In the genomic region with DNA sequence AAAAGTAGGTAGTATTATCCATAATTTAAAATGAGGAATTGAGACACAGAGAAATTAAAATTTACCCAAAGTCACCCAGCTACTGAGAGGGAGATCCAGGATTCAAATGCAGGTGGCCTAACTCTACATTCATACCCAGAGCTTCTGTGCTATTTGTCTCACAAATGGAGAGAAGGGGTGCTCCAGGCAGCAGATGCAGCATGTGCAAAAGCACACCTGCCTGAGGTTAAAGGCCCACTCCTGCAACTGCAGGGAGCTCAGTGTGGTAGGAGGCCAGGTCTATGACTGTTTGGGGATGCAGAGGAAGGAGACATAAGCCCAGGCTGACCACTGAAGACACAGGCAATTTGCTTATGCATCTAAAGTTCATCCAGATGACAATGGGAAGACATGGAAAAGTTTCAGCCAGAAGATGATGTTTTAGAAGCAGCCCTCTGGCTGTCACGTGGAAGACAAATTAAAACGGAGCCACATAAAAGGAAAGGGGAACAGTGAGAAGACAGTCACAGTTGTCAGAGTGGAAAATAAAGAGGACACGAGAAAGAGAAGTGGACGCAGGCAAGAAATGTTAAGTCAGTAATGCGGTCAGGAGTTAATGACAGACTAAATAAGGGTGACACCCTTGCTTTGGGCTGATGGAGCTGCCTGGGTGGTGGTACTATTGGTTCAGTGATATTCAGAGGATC, we compare ENCODE assay signal across 16 cellular contexts.
DNase-seq lines count a peak whose midpoint lies in the region; ATAC-seq, FAIRE-seq and TF ChIP-seq lines count a peak whose summit lies in the region.
"Had no signal": no experiment of that assay in that cellular context is flagged by ENCODE, and none has a peak within 500 bp of the region (broad histone marks: within the 10 kb centered on the region; RNA-seq: fewer than 3 reads in every experiment).

No MANE protein-coding gene starts in this region.

- peak; percentile 41 for ATAC-seq in GM18907 (IDR thresholded peaks at IDR 0.05; ENCODE audit: unreplicated experiment)
- ATAC-seq in GM21619 (IDR thresholded peaks at IDR 0.05; ENCODE audit: unreplicated experiment) = peak; percentile 41
- peak; percentile 52 for ATAC-seq in HG03159 (IDR thresholded peaks at IDR 0.05; ENCODE audit: unreplicated experiment)
- ATAC-seq in pancreas = no peak
- ATAC-seq: natural killer cell treated with Interleukin-12 subunit alpha and Interleukin-12 subunit beta and Interleukin-15 and Interleukin-18, amount 100 ng/mL, for 72 hours; sciatic nerve; T-cell had no signal

- H3K4me1 ChIP-seq in tibial artery (peaks cover 0 to 89% (median 22%) of the 10 kb centered on the region in 4 donors), pancreas (no peaks in the 10 kb centered on the region)
- H3K4me1 ChIP-seq: breast epithelium had no signal

- 77 to 90% methylated on average over 5 of the region's 5 CpGs for WGBS in pancreas, 2 donors

- intact Hi-C loops in tibial artery (cut with DNase I; ENCODE audit: low total_unique reads) (loop anchor here (10.0 kb wide), 1 partner anchor 90 kb away; no protein-coding TSS in a partner anchor), pancreas (cut with DNase I) (no loop called here)
- intact Hi-C loops in activated T-helper 1 cell treated with anti-CD3 and anti-CD28 coated beads, Interleukin-12 subunit alpha, Interleukin-12 subunit beta, Interleukin-2, Interleukin-4 antibody, amounts not matched to agents 30 ng/mL and 10 ng/mL and 1 ng/mL, durations not matched to agents 14 hours and 24 hours and 36 hours (cut with micrococcal nuclease) = loop anchor here (5.0 kb wide), 1 partner anchor 222 kb away; no protein-coding TSS in a partner anchor

- peak overlapping the region; percentile 43 for H3K27ac Mint-ChIP-seq in chondrocyte (ENCODE audit: unreplicated experiment)
- H3K27ac Mint-ChIP-seq in activated T-helper 1 cell treated with anti-CD3 and anti-CD28 coated beads, Interleukin-12 subunit alpha, Interleukin-12 subunit beta, Interleukin-2, Interleukin-4 antibody, amounts not matched to agents 30 ng/mL and 10 ng/mL and 1 ng/mL, durations not matched to agents 14 hours and 24 hours and 36 hours = no peak overlapping the region
- H3K27ac Mint-ChIP-seq: CD4-positive, alpha-beta T cell; natural killer cell treated with Interleukin-12 subunit alpha and Interleukin-12 subunit beta and Interleukin-15 and Interleukin-18, amount 100 ng/mL, for 72 hours; T-cell had no signal

- H3K9me3 Mint-ChIP-seq in chondrocyte (ENCODE audit: low read depth) = no peaks in the 10 kb centered on the region
- no peaks in the 10 kb centered on the region for H3K9me3 Mint-ChIP-seq in activated T-helper 1 cell treated with anti-CD3 and anti-CD28 coated beads, Interleukin-12 subunit alpha, Interleukin-12 subunit beta, Interleukin-2, Interleukin-4 antibody, amounts not matched to agents 30 ng/mL and 10 ng/mL and 1 ng/mL, durations not matched to agents 14 hours and 24 hours and 36 hours
- H3K9me3 Mint-ChIP-seq: CD4-positive, alpha-beta T cell; natural killer cell treated with Interleukin-12 subunit alpha and Interleukin-12 subunit beta and Interleukin-15 and Interleukin-18, amount 100 ng/mL, for 72 hours; T-cell had no signal

- FAIRE-seq in pancreas (lab: Jason Lieb, UNC) = no peak
- FAIRE-seq: endometrium had no signal

- DNase-seq in chondrocyte (ENCODE audit: low spot score) (no peak), tibial artery (no peak), pancreas (no peak)
- no peak for DNase-seq in activated naive CD4-positive, alpha-beta T cell treated with anti-CD3 and anti-CD28 coated beads, Interleukin-2, amount 50 U/mL, for 16 hours
- no peak for DNase-seq in activated T-helper 1 cell treated with anti-CD3 and anti-CD28 coated beads, Interleukin-12 subunit alpha, Interleukin-12 subunit beta, Interleukin-2, Interleukin-4 antibody, amounts not matched to agents 30 ng/mL and 10 ng/mL and 1 ng/mL, durations not matched to agents 14 hours and 24 hours and 36 hours (ENCODE audit: low spot score)
- DNase-seq: activated CD4-positive, alpha-beta T cell treated with anti-CD3 and anti-CD28 coated beads, Interleukin-2, amount 50 U/mL, for 48 hours; activated naive CD4-positive, alpha-beta T cell; CD4-positive, alpha-beta T cell; T-cell had no signal

- no peaks in the 10 kb centered on the region for H3K27me3 ChIP-seq in tibial artery
- H3K27me3 ChIP-seq in pancreas = no peaks in the 10 kb centered on the region
- H3K27me3 ChIP-seq: breast epithelium had no signal

- TF ChIP-seq CTCF in chondrocyte (IDR thresholded peaks at IDR 0.05) = no peak
- TF ChIP-seq CTCF in tibial artery (IDR thresholded peaks at IDR 0.05) = no peak
- TF ChIP-seq CTCF in pancreas (IDR thresholded peaks at IDR 0.05) = no peak

- H3K4me3 Mint-ChIP-seq in chondrocyte (ENCODE audit: unreplicated experiment) = no peak overlapping the region
- H3K4me3 Mint-ChIP-seq in activated T-helper 1 cell treated with anti-CD3 and anti-CD28 coated beads, Interleukin-12 subunit alpha, Interleukin-12 subunit beta, Interleukin-2, Interleukin-4 antibody, amounts not matched to agents 30 ng/mL and 10 ng/mL and 1 ng/mL, durations not matched to agents 14 hours and 24 hours and 36 hours = no peak overlapping the region
- H3K4me3 Mint-ChIP-seq: CD4-positive, alpha-beta T cell; natural killer cell treated with Interleukin-12 subunit alpha and Interleukin-12 subunit beta and Interleukin-15 and Interleukin-18, amount 100 ng/mL, for 72 hours; T-cell had no signal

- H3K36me3 Mint-ChIP-seq in chondrocyte (ENCODE audit: low read depth) = no peaks in the 10 kb centered on the region
- H3K36me3 Mint-ChIP-seq in activated T-helper 1 cell treated with anti-CD3 and anti-CD28 coated beads, Interleukin-12 subunit alpha, Interleukin-12 subunit beta, Interleukin-2, Interleukin-4 antibody, amounts not matched to agents 30 ng/mL and 10 ng/mL and 1 ng/mL, durations not matched to agents 14 hours and 24 hours and 36 hours (ENCODE audit: low read depth) = no peaks in the 10 kb centered on the region
- H3K36me3 Mint-ChIP-seq: natural killer cell treated with Interleukin-12 subunit alpha and Interleukin-12 subunit beta and Interleukin-15 and Interleukin-18, amount 100 ng/mL, for 72 hours; T-cell had no signal

- H3K4me3 ChIP-seq in tibial artery (no peak overlapping the region), pancreas (no peak overlapping the region)
- H3K4me3 ChIP-seq: breast epithelium had no signal

- H3K27ac ChIP-seq in tibial artery (no peak overlapping the region), pancreas (no peak overlapping the region)
- H3K27ac ChIP-seq: breast epithelium had no signal

- no peaks in the 10 kb centered on the region for H3K36me3 ChIP-seq in tibial artery
- no peaks in the 10 kb centered on the region for H3K36me3 ChIP-seq in pancreas
- H3K36me3 ChIP-seq: breast epithelium had no signal

- H3K9me3 ChIP-seq in tibial artery = no peaks in the 10 kb centered on the region
- no peaks in the 10 kb centered on the region for H3K9me3 ChIP-seq in pancreas
- H3K9me3 ChIP-seq: breast epithelium had no signal

- H3K4me1 Mint-ChIP-seq in chondrocyte (ENCODE audit: low read depth) = peaks cover 78% of the 10 kb centered on the region
- peaks cover 12% of the 10 kb centered on the region for H3K4me1 Mint-ChIP-seq in activated T-helper 1 cell treated with anti-CD3 and anti-CD28 coated beads, Interleukin-12 subunit alpha, Interleukin-12 subunit beta, Interleukin-2, Interleukin-4 antibody, amounts not matched to agents 30 ng/mL and 10 ng/mL and 1 ng/mL, durations not matched to agents 14 hours and 24 hours and 36 hours (ENCODE audit: low read depth)

- H3K27me3 Mint-ChIP-seq in chondrocyte (ENCODE audit: low read depth) = no peaks in the 10 kb centered on the region
- peaks cover under 1% of the 10 kb centered on the region for H3K27me3 Mint-ChIP-seq in activated T-helper 1 cell treated with anti-CD3 and anti-CD28 coated beads, Interleukin-12 subunit alpha, Interleukin-12 subunit beta, Interleukin-2, Interleukin-4 antibody, amounts not matched to agents 30 ng/mL and 10 ng/mL and 1 ng/mL, durations not matched to agents 14 hours and 24 hours and 36 hours (ENCODE audit: insufficient read depth)
- H3K27me3 Mint-ChIP-seq: CD4-positive, alpha-beta T cell had no signal

Comparison
In these comparisons a context has a peak if more than half of its experiments do, and no peak if none do; other contexts are left out.
1. ATAC-seq: peak in GM18907 (single experiment), GM21619 (single experiment) and HG03159 (single experiment); none in pancreas (0 of 4).
2. intact Hi-C loops: an anchor here in tibial artery (10.0 kb wide) and activated T-helper 1 cell treated with anti-CD3 and anti-CD28 coated beads, Interleukin-12 subunit alpha, Interleukin-12 subunit beta, Interleukin-2, Interleukin-4 antibody, amounts not matched to agents 30 ng/mL and 10 ng/mL and 1 ng/mL, durations not matched to agents 14 hours and 24 hours and 36 hours (5.0 kb wide); none called in pancreas.